10 cellular contexts compared by ENCODE assay signal in the genomic region with DNA sequence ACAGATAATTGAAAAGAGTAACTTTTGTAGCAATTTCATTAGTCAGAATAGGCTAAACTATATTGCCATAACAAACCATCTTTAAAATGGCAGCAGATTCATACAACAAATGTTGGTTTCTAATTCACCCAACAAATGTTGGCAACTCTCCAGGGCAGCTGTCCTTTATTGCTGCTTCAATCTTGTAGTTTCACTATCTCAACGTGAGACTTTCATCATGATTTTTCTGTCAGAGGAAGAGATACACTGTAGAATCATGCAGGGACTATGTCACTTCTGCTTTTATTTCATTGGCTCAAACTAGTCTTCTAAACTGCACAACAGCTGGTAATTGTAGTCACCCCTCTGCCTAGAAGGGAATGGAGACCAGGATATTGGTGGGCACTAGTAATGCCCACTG.
A peak's percentile ranks its signal among the peaks of the same experiment; 100 is the strongest.
DNase-seq lines count a peak whose midpoint lies in the region; ATAC-seq lines count a peak whose summit lies in the region.
"Had no signal": no experiment of that assay in that cellular context is flagged by ENCODE, and none has a peak within 500 bp of the region (broad histone marks: within the 10 kb centered on the region; RNA-seq: fewer than 3 reads in every experiment).

No MANE protein-coding gene starts in this region.

- H3K4me3 Mint-ChIP-seq in stimulated activated memory B cell treated with anti-CD40 and anti-IgM and Interleukin-4, amounts not matched to agents 10 μg/mL and 1 μg/mL and 100 μg/mL, for 72 hours: no peak overlapping the region
- no peak overlapping the region for H3K4me3 Mint-ChIP-seq in activated T-helper 2 cell treated with anti-CD3 and anti-CD28 coated beads, Interferon-gamma antibody, Interleukin-2, Interleukin-4, amounts not matched to agents 10 μg/mL and 5 μg/mL and 100 μg/mL, durations not matched to agents 14 hours and 24 hours and 36 hours (ENCODE audit: low read depth)
- H3K4me3 Mint-ChIP-seq: activated naive CD8-positive, alpha-beta T cell treated with anti-CD3 and anti-CD28 coated beads, Interleukin-2, amount 50 U/mL, for 24 hours; CD8-positive, alpha-beta T cell had no signal

- intact Hi-C loops in activated T-helper 2 cell treated with anti-CD3 and anti-CD28 coated beads, Interferon-gamma antibody, Interleukin-2, Interleukin-4, amounts not matched to agents 10 μg/mL and 5 μg/mL and 100 μg/mL, durations not matched to agents 14 hours and 24 hours and 36 hours (cut with micrococcal nuclease): no loop called here

- no peak overlapping the region for H3K27ac Mint-ChIP-seq in stimulated activated memory B cell treated with anti-CD40 and anti-IgM and Interleukin-4, amounts not matched to agents 10 μg/mL and 1 μg/mL and 100 μg/mL, for 72 hours
- no peak overlapping the region for H3K27ac Mint-ChIP-seq in activated T-helper 2 cell treated with anti-CD3 and anti-CD28 coated beads, Interferon-gamma antibody, Interleukin-2, Interleukin-4, amounts not matched to agents 10 μg/mL and 5 μg/mL and 100 μg/mL, durations not matched to agents 14 hours and 24 hours and 36 hours
- H3K27ac Mint-ChIP-seq: activated naive CD8-positive, alpha-beta T cell treated with anti-CD3 and anti-CD28 coated beads, Interleukin-2, amount 50 U/mL, for 24 hours; CD8-positive, alpha-beta T cell had no signal

- H3K27me3 Mint-ChIP-seq in stimulated activated memory B cell treated with anti-CD40 and anti-IgM and Interleukin-4, amounts not matched to agents 10 μg/mL and 1 μg/mL and 100 μg/mL, for 72 hours: no peaks in the 10 kb centered on the region
- H3K27me3 Mint-ChIP-seq in activated T-helper 2 cell treated with anti-CD3 and anti-CD28 coated beads, Interferon-gamma antibody, Interleukin-2, Interleukin-4, amounts not matched to agents 10 μg/mL and 5 μg/mL and 100 μg/mL, durations not matched to agents 14 hours and 24 hours and 36 hours (ENCODE audit: low read depth): peaks cover 8% of the 10 kb centered on the region
- H3K27me3 Mint-ChIP-seq: activated naive CD8-positive, alpha-beta T cell treated with anti-CD3 and anti-CD28 coated beads, Interleukin-2, amount 50 U/mL, for 24 hours had no signal

- no peaks in the 10 kb centered on the region for H3K36me3 Mint-ChIP-seq in stimulated activated memory B cell treated with anti-CD40 and anti-IgM and Interleukin-4, amounts not matched to agents 10 μg/mL and 1 μg/mL and 100 μg/mL, for 72 hours
- H3K36me3 Mint-ChIP-seq in activated T-helper 2 cell treated with anti-CD3 and anti-CD28 coated beads, Interferon-gamma antibody, Interleukin-2, Interleukin-4, amounts not matched to agents 10 μg/mL and 5 μg/mL and 100 μg/mL, durations not matched to agents 14 hours and 24 hours and 36 hours (ENCODE audit: low read depth): no peaks in the 10 kb centered on the region
- H3K36me3 Mint-ChIP-seq: CD8-positive, alpha-beta T cell had no signal

- H3K27ac ChIP-seq in caudate nucleus (ENCODE audit: low read depth, low read length): peak overlapping the region; percentile 18

- peak; percentile 69 for ATAC-seq in stimulated activated memory B cell treated with anti-CD40 and anti-IgM and Interleukin-4, amounts not matched to agents 10 μg/mL and 1 μg/mL and 100 μg/mL, for 72 hours
- no peak for ATAC-seq in HG02870 (IDR thresholded peaks at IDR 0.05; ENCODE audit: unreplicated experiment)
- ATAC-seq: activated naive CD8-positive, alpha-beta T cell treated with anti-CD3 and anti-CD28 coated beads, Interleukin-2, amount 50 U/mL, for 24 hours; CD8-positive, alpha-beta T cell had no signal

- DNase-seq in NCI-H82 (lab: John Stamatoyannopoulos, UW) (peak; percentile 60), NCI-H82 treated with DMSO at 0.1 percent for 48 hours (lab: John Stamatoyannopoulos, UW; ENCODE audit: unreplicated experiment) (no peak), NCI-H1105 (lab: John Stamatoyannopoulos, UW) (peak; percentile 13), caudate nucleus (lab: John Stamatoyannopoulos, UW) (peak in 1 of 61 donors; percentile 6), ecto neural progenitor cell (ENCODE audit: low spot score) (no peak)
- DNase-seq in activated T-helper 2 cell treated with anti-CD3 and anti-CD28 coated beads, Interferon-gamma antibody, Interleukin-2, Interleukin-4, amounts not matched to agents 10 μg/mL and 5 μg/mL and 100 μg/mL, durations not matched to agents 14 hours and 24 hours and 36 hours (ENCODE audit: low spot score): no peak
- DNase-seq: activated naive CD8-positive, alpha-beta T cell treated with anti-CD3 and anti-CD28 coated beads, Interleukin-2, amount 50 U/mL, for 24 hours; CD8-positive, alpha-beta T cell had no signal

- H3K4me1 Mint-ChIP-seq in stimulated activated memory B cell treated with anti-CD40 and anti-IgM and Interleukin-4, amounts not matched to agents 10 μg/mL and 1 μg/mL and 100 μg/mL, for 72 hours: peaks cover 12% of the 10 kb centered on the region
- H3K4me1 Mint-ChIP-seq in activated T-helper 2 cell treated with anti-CD3 and anti-CD28 coated beads, Interferon-gamma antibody, Interleukin-2, Interleukin-4, amounts not matched to agents 10 μg/mL and 5 μg/mL and 100 μg/mL, durations not matched to agents 14 hours and 24 hours and 36 hours (ENCODE audit: low read depth): no peaks in the 10 kb centered on the region

- no peaks in the 10 kb centered on the region for H3K9me3 Mint-ChIP-seq in stimulated activated memory B cell treated with anti-CD40 and anti-IgM and Interleukin-4, amounts not matched to agents 10 μg/mL and 1 μg/mL and 100 μg/mL, for 72 hours
- H3K9me3 Mint-ChIP-seq in activated T-helper 2 cell treated with anti-CD3 and anti-CD28 coated beads, Interferon-gamma antibody, Interleukin-2, Interleukin-4, amounts not matched to agents 10 μg/mL and 5 μg/mL and 100 μg/mL, durations not matched to agents 14 hours and 24 hours and 36 hours: no peaks in the 10 kb centered on the region
- H3K9me3 Mint-ChIP-seq: activated naive CD8-positive, alpha-beta T cell treated with anti-CD3 and anti-CD28 coated beads, Interleukin-2, amount 50 U/mL, for 24 hours; CD8-positive, alpha-beta T cell had no signal

Comparison
In these comparisons a context has a peak if more than half of its experiments do, and no peak if none do; other contexts are left out.
1. DNase-seq: peak in NCI-H82 (single experiment) and NCI-H1105 (single experiment); none in NCI-H82 treated with DMSO at 0.1 percent for 48 hours (single experiment), ecto neural progenitor cell (single experiment) and activated T-helper 2 cell treated with anti-CD3 and anti-CD28 coated beads, Interferon-gamma antibody, Interleukin-2, Interleukin-4, amounts not matched to agents 10 μg/mL and 5 μg/mL and 100 μg/mL, durations not matched to agents 14 hours and 24 hours and 36 hours (single experiment).